18 cellular contexts compared by ENCODE assay signal in genomic region chr16:22381392-22381791, GRCh38. TPM values are rescaled to one million over a fixed set of nuclear protein-coding genes. Genes with fewer than 3 reads are reported as not detected.
DNase-seq lines count a peak whose midpoint lies in the region; ATAC-seq and TF ChIP-seq lines count a peak whose summit lies in the region.
"Had no signal": no experiment of that assay in that cellular context is flagged by ENCODE, and none has a peak within 500 bp of the region (broad histone marks: within the 10 kb centered on the region; RNA-seq: fewer than 3 reads in every experiment).

No MANE protein-coding gene starts in this region.

- CTCF ChIA-PET in CD4-positive, alpha-beta T cell (lab: Charles Lee) = no interaction called here
- CTCF ChIA-PET in activated CD4-positive, alpha-beta memory T cell treated with anti-CD3 and anti-CD28 coated beads, Interleukin-2, amount 10 ng/mL, durations not matched to agents 7 days and 5 days (lab: Charles Lee) = no interaction called here

- peak overlapping the region; percentile 37 for H3K27ac Mint-ChIP-seq in activated CD4-positive, alpha-beta T cell treated with anti-CD3 and anti-CD28 coated beads, Interleukin-2, amount 10 ng/mL, durations not matched to agents 24 days and 14 days
- peak overlapping the region; percentile 91 for H3K27ac Mint-ChIP-seq in CD4-positive, alpha-beta T cell
- peak overlapping the region; percentile 37 for H3K27ac Mint-ChIP-seq in activated CD4-positive, alpha-beta memory T cell treated with anti-CD3 and anti-CD28 coated beads, Interleukin-2, amount 10 ng/mL, durations not matched to agents 7 days and 5 days
- H3K27ac Mint-ChIP-seq in naive thymus-derived CD8-positive, alpha-beta T cell = peak overlapping the region; percentile 82 to 98 (median 91)

- H3K36me3 Mint-ChIP-seq in activated CD4-positive, alpha-beta T cell treated with anti-CD3 and anti-CD28 coated beads, Interleukin-2, amount 10 ng/mL, durations not matched to agents 24 days and 14 days (ENCODE audit: low read depth) = peaks cover 8% of the 10 kb centered on the region
- no peaks in the 10 kb centered on the region for H3K36me3 Mint-ChIP-seq in CD4-positive, alpha-beta T cell (ENCODE audit: low read depth)
- no peaks in the 10 kb centered on the region for H3K36me3 Mint-ChIP-seq in activated CD4-positive, alpha-beta memory T cell treated with anti-CD3 and anti-CD28 coated beads, Interleukin-2, amount 10 ng/mL, durations not matched to agents 7 days and 5 days (ENCODE audit: low read depth)
- H3K36me3 Mint-ChIP-seq in naive thymus-derived CD8-positive, alpha-beta T cell = no peaks in the 10 kb centered on the region

- H3K4me3 Mint-ChIP-seq in activated CD4-positive, alpha-beta T cell treated with anti-CD3 and anti-CD28 coated beads, Interleukin-2, amount 10 ng/mL, durations not matched to agents 24 days and 14 days = no peak overlapping the region
- peak overlapping the region; percentile 81 for H3K4me3 Mint-ChIP-seq in CD4-positive, alpha-beta T cell
- H3K4me3 Mint-ChIP-seq in activated CD4-positive, alpha-beta memory T cell treated with anti-CD3 and anti-CD28 coated beads, Interleukin-2, amount 10 ng/mL, durations not matched to agents 7 days and 5 days = no peak overlapping the region
- peak overlapping the region; percentile 9 to 83 (median 73) for H3K4me3 Mint-ChIP-seq in naive thymus-derived CD8-positive, alpha-beta T cell

- ATAC-seq in CD4-positive, alpha-beta T cell (ENCODE audit: poor library complexity) = peak; percentile 57
- peak; percentile 77 to 80 for ATAC-seq in naive thymus-derived CD8-positive, alpha-beta T cell
- no peak for ATAC-seq in GM21723 (IDR thresholded peaks at IDR 0.05; ENCODE audit: unreplicated experiment)
- ATAC-seq: GM12878 had no signal

- no peaks in the 10 kb centered on the region for H3K27me3 Mint-ChIP-seq in activated CD4-positive, alpha-beta T cell treated with anti-CD3 and anti-CD28 coated beads, Interleukin-2, amount 10 ng/mL, durations not matched to agents 24 days and 14 days
- H3K27me3 Mint-ChIP-seq in CD4-positive, alpha-beta T cell = no peaks in the 10 kb centered on the region
- no peaks in the 10 kb centered on the region for H3K27me3 Mint-ChIP-seq in activated CD4-positive, alpha-beta memory T cell treated with anti-CD3 and anti-CD28 coated beads, Interleukin-2, amount 10 ng/mL, durations not matched to agents 7 days and 5 days
- H3K27me3 Mint-ChIP-seq in naive thymus-derived CD8-positive, alpha-beta T cell = no peaks in the 10 kb centered on the region

- no peaks in the 10 kb centered on the region for H3K9me3 Mint-ChIP-seq in activated CD4-positive, alpha-beta T cell treated with anti-CD3 and anti-CD28 coated beads, Interleukin-2, amount 10 ng/mL, durations not matched to agents 24 days and 14 days
- H3K9me3 Mint-ChIP-seq in CD4-positive, alpha-beta T cell = peaks cover 2% of the 10 kb centered on the region
- H3K9me3 Mint-ChIP-seq in activated CD4-positive, alpha-beta memory T cell treated with anti-CD3 and anti-CD28 coated beads, Interleukin-2, amount 10 ng/mL, durations not matched to agents 7 days and 5 days = no peaks in the 10 kb centered on the region
- H3K9me3 Mint-ChIP-seq in naive thymus-derived CD8-positive, alpha-beta T cell = no peaks in the 10 kb centered on the region

- no peaks in the 10 kb centered on the region for H3K27me3 ChIP-seq in CD4-positive, alpha-beta T cell (ENCODE audit: control insufficient read depth, insufficient read depth, low read length)

- H3K9me3 ChIP-seq in CD4-positive, alpha-beta T cell (ENCODE audit: control insufficient read depth, low read length) = no peaks in the 10 kb centered on the region

- peak overlapping the region; percentile 50 for H3K27ac ChIP-seq in CD4-positive, alpha-beta T cell (ENCODE audit: low read depth, low read length)
- H3K27ac ChIP-seq: PC-9 had no signal

- POLR2A ChIA-PET in CD4-positive, alpha-beta T cell (lab: Charles Lee) = interaction anchor here (0.8 to 1.9 kb wide), 5 partner anchors 9 to 28 kb away, joined by 3 to 10 read pairs (median 4); no protein-coding TSS in a partner anchor
- POLR2A ChIA-PET in activated CD4-positive, alpha-beta memory T cell treated with anti-CD3 and anti-CD28 coated beads, Interleukin-2, amount 10 ng/mL, durations not matched to agents 7 days and 5 days (lab: Charles Lee) = interaction anchor here (0.9 to 1.0 kb wide), 2 partner anchors 8 to 9 kb away, joined by 3 read pairs; no protein-coding TSS in a partner anchor
- POLR2A ChIA-PET in naive thymus-derived CD8-positive, alpha-beta T cell (lab: Charles Lee) = interaction anchor here (0.7 to 1.7 kb wide), 4 partner anchors 9 to 192 kb away, joined by 3 to 6 read pairs (median 5); no protein-coding TSS in a partner anchor

- DNase-seq in activated CD4-positive, alpha-beta T cell treated with anti-CD3 and anti-CD28 coated beads, Interleukin-2, amount 10 ng/mL, durations not matched to agents 24 days and 14 days = no peak
- DNase-seq in activated CD4-positive, alpha-beta T cell treated with anti-CD3 and anti-CD28 coated beads for 48 hours = no peak
- DNase-seq in CD4-positive, alpha-beta T cell = no peak
- DNase-seq in activated CD4-positive, alpha-beta memory T cell treated with anti-CD3 and anti-CD28 coated beads, Interleukin-2, amount 10 ng/mL, durations not matched to agents 7 days and 5 days = no peak
- peak in 3 of 10 donors; percentile 28 to 37 (median 29) for DNase-seq in naive thymus-derived CD8-positive, alpha-beta T cell
- DNase-seq in RPMI8226 (no peak), HPDE6-E6E7 (ENCODE audit: extremely low spot score) (no peak)
- DNase-seq: DMS 273 treated with DMSO at 0.1 percent for 48 hours, GDM1, KG1, NCI-H1436, NCI-H2029, NCI-H2171, NCI-H510A, NCI-H774, PC-9 had no signal

- peaks cover 11% of the 10 kb centered on the region for H3K4me1 Mint-ChIP-seq in activated CD4-positive, alpha-beta T cell treated with anti-CD3 and anti-CD28 coated beads, Interleukin-2, amount 10 ng/mL, durations not matched to agents 24 days and 14 days
- peaks cover 34% of the 10 kb centered on the region for H3K4me1 Mint-ChIP-seq in CD4-positive, alpha-beta T cell (ENCODE audit: low read depth)
- H3K4me1 Mint-ChIP-seq in activated CD4-positive, alpha-beta memory T cell treated with anti-CD3 and anti-CD28 coated beads, Interleukin-2, amount 10 ng/mL, durations not matched to agents 7 days and 5 days = peaks cover 12% of the 10 kb centered on the region
- H3K4me1 Mint-ChIP-seq in naive thymus-derived CD8-positive, alpha-beta T cell = peaks cover 11 to 30% (median 28%) of the 10 kb centered on the region in 4 donors

- intact Hi-C loops in activated CD4-positive, alpha-beta T cell treated with anti-CD3 and anti-CD28 coated beads, Interleukin-2, amount 10 ng/mL, durations not matched to agents 24 days and 14 days (cut with micrococcal nuclease) = no loop called here
- intact Hi-C loops in CD4-positive, alpha-beta T cell (cut with DNase I, micrococcal nuclease) = no loop called here

- no peak for TF ChIP-seq CTCF in CD4-positive, alpha-beta T cell (IDR thresholded peaks at IDR 0.05)

RNA-seq across cellular contexts. Expression of gene CDR2, which starts 7.0 kb away (rescaled TPM):
- total RNA-seq in activated CD4-positive, alpha-beta T cell treated with anti-CD3 and anti-CD28 coated beads, Interleukin-2, amount 10 ng/mL, durations not matched to agents 24 days and 14 days = 38.2 and 40.9 TPM in 2 replicates
- total RNA-seq in CD4-positive, alpha-beta T cell = 100 to 1,000 TPM; 104 to 113 TPM
- total RNA-seq in activated CD4-positive, alpha-beta memory T cell treated with anti-CD3 and anti-CD28 coated beads, Interleukin-2, amount 10 ng/mL, durations not matched to agents 7 days and 5 days = 10 to 100 TPM; 43.1 to 43.9 TPM
- 10 to 100 TPM; 68.7 to 78.3 TPM for total RNA-seq in naive thymus-derived CD8-positive, alpha-beta T cell
- polyA plus RNA-seq in naive thymus-derived CD8-positive, alpha-beta T cell = 10 to 100 TPM; 46.8 to 91.0 (median 66.9) TPM

Comparison
In these comparisons a context has a peak if more than half of its experiments do, and no peak if none do; other contexts are left out.
1. H3K27ac Mint-ChIP-seq: peak in every context shown above with its lines; median percentile 91 in CD4-positive, alpha-beta T cell; 91 in naive thymus-derived CD8-positive, alpha-beta T cell; 37 in activated CD4-positive, alpha-beta T cell treated with anti-CD3 and anti-CD28 coated beads, Interleukin-2, amount 10 ng/mL, durations not matched to agents 24 days and 14 days; 37 in activated CD4-positive, alpha-beta memory T cell treated with anti-CD3 and anti-CD28 coated beads, Interleukin-2, amount 10 ng/mL, durations not matched to agents 7 days and 5 days.
2. H3K4me3 Mint-ChIP-seq: peak in CD4-positive, alpha-beta T cell (single experiment) and naive thymus-derived CD8-positive, alpha-beta T cell (10 of 10); none in activated CD4-positive, alpha-beta T cell treated with anti-CD3 and anti-CD28 coated beads, Interleukin-2, amount 10 ng/mL, durations not matched to agents 24 days and 14 days (single experiment) and activated CD4-positive, alpha-beta memory T cell treated with anti-CD3 and anti-CD28 coated beads, Interleukin-2, amount 10 ng/mL, durations not matched to agents 7 days and 5 days (single experiment).